In the genomic region with DNA sequence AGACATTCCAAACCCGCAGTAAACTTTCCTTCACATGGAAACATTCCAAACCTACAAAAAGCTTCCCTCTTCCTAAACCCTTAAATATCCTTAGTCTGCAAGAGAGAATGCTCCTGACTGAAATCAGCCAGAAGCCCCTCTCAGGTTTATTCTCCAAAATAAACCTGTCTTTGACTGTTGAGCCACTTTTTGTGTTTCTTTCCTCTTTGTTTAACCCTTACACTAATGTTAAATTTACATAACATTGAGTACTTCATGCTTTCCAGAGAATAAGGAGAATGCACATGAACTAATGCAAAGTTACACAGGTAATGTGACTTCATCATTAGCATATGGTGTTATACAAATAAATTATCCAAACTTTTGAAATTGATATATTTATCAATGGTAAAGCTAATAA, we compare ENCODE assay signal across 6 cellular contexts.
"Had no signal": no experiment of that assay in that cellular context is flagged by ENCODE, and none has a peak within 500 bp of the region (broad histone marks: within the 10 kb centered on the region; RNA-seq: fewer than 3 reads in every experiment).

No MANE protein-coding gene starts in this region.

- H3K4me1 Mint-ChIP-seq: GM23338 had no signal

- H3K27ac Mint-ChIP-seq: GM23338 had no signal

- H3K4me2 ChIP-seq: GM23338, KMS-11 had no signal

- H2AFZ ChIP-seq: GM23338 had no signal

- H3K4me1 ChIP-seq: HAP-1 had no signal

- FAIRE-seq: HTR-8/SVneo had no signal

- ATAC-seq: GM23338 had no signal

- H3K36me3 ChIP-seq: HAP-1 had no signal

- H3K4me3 Mint-ChIP-seq: GM23338 had no signal

- H3K4me3 ChIP-seq: GM23338, HAP-1 had no signal

- DNase-seq: H7, IMR-90 had no signal

- H3K27ac ChIP-seq: KMS-11 had no signal
